In the genomic region with DNA sequence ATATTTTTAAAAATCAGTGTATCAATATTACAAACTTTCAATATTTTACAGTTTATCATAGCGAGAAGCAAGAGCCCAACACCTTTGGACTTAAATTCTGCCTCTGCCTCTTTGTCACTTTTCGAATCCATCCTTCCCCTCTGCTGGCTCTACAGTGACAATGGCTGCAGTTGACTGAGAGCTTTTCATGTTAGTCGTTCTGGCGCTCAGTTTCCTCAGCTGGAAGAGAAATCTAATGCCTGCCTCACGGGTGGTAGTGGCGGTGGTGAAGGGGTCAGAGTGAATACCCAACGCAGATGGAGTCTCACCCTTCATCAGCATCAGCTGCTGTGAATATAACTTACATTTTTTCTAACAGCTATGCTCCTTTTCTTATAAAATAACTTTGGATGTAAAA, we compare ENCODE assay signal across 17 cellular contexts.
"Had no signal": no experiment of that assay in that cellular context is flagged by ENCODE, and none has a peak within 500 bp of the region (broad histone marks: within the 10 kb centered on the region; RNA-seq: fewer than 3 reads in every experiment).

No MANE protein-coding gene starts in this region.

- ATAC-seq: stimulated activated memory B cell treated with anti-CD40 and anti-IgM and Interleukin-4, amounts not matched to agents 10 μg/mL and 1 μg/mL and 100 μg/mL, for 72 hours had no signal

- H3K36me3 ChIP-seq: lower lobe of right lung, neutrophil, pancreas, upper lobe of left lung had no signal

- H3K4me1 ChIP-seq: foreskin keratinocyte, testis had no signal

- DNase-seq: activated CD8-positive, alpha-beta memory T cell treated with anti-CD3 and anti-CD28 coated beads, Interleukin-2, amount 10 ng/mL, durations not matched to agents 7 days and 5 days; activated naive CD4-positive, alpha-beta T cell; activated naive CD8-positive, alpha-beta T cell treated with anti-CD3 and anti-CD28 coated beads for 36 hours; amniotic stem cell; glutamatergic neuron; lower lobe of right lung; natural killer cell; stimulated activated CD4-positive, alpha-beta T cell treated with anti-CD3 and anti-CD28 coated beads, Interleukin-4, amount 100 ng/mL, for 1 hour had no signal

- FAIRE-seq: keratinocyte had no signal

- H3K27me3 ChIP-seq: foreskin keratinocyte, neutrophil, pancreas, testis, upper lobe of left lung had no signal

- H3K4me3 ChIP-seq: lower lobe of right lung, pancreas, skin epidermis, testis, upper lobe of left lung had no signal

- H3K27ac ChIP-seq: epithelial cell of prostate, foreskin keratinocyte, lower lobe of right lung, neutrophil, pancreas, skin epidermis, testis, upper lobe of left lung had no signal

- H3K9me3 ChIP-seq: lower lobe of right lung, neutrophil, pancreas, testis, upper lobe of left lung had no signal
